In genomic region chr14:23070262-23071129, GRCh38 we compare ENCODE assay signal across 9 cellular contexts. TPM values are rescaled to one million over a fixed set of nuclear protein-coding genes. Genes with fewer than 3 reads are reported as not detected.
DNase-seq lines count a peak whose midpoint lies in the region; ATAC-seq, FAIRE-seq and TF ChIP-seq lines count a peak whose summit lies in the region.
"Had no signal": no experiment of that assay in that cellular context is flagged by ENCODE, and none has a peak within 500 bp of the region (broad histone marks: within the 10 kb centered on the region; RNA-seq: fewer than 3 reads in every experiment).

No MANE protein-coding gene starts in this region.

- H3K27me3 Mint-ChIP-seq in activated CD4-positive, alpha-beta memory T cell treated with anti-CD3 and anti-CD28 coated beads for 36 hours, result no peaks in the 10 kb centered on the region

- H3K9me3 Mint-ChIP-seq in activated CD4-positive, alpha-beta memory T cell treated with anti-CD3 and anti-CD28 coated beads for 36 hours, result no peaks in the 10 kb centered on the region

- CTCF ChIA-PET in activated CD4-positive, alpha-beta memory T cell treated with anti-CD3 and anti-CD28 coated beads for 36 hours (lab: Charles Lee), result interaction anchor here (0.8 to 5.2 kb wide), 17 partner anchors 8 to 230 kb away, joined by 3 to 65 read pairs (median 7); partner anchors contain the start of genes ACIN1, AJUBA, C14orf119 and CDH24

- intact Hi-C loops in activated CD4-positive, alpha-beta memory T cell treated with anti-CD3 and anti-CD28 coated beads for 36 hours (cut with micrococcal nuclease), result loop anchor here (1.0 kb wide), 1 partner anchor 25 kb away; the partner anchor contains the start of genes ACIN1 and C14orf119

- H3K36me3 Mint-ChIP-seq in activated CD4-positive, alpha-beta memory T cell treated with anti-CD3 and anti-CD28 coated beads for 36 hours, result peaks cover 49% of the 10 kb centered on the region

- POLR2A ChIA-PET in activated CD4-positive, alpha-beta memory T cell treated with anti-CD3 and anti-CD28 coated beads for 36 hours (lab: Charles Lee), result interaction anchor here (0.6 to 2.6 kb wide), 3 partner anchors 8 to 64 kb away, joined by 3 to 17 read pairs (median 3); partner anchors contain the start of genes ACIN1 and C14orf119

- H3K27ac ChIP-seq in gastroesophageal sphincter (peak overlapping the region; percentile 37 to 85 (median 68)), small intestine (ENCODE audit: low read depth in 1 of 2, low read length in 1 of 2) (peak overlapping the region; percentile 38 to 60)

- H3K4me3 ChIP-seq in gastroesophageal sphincter, result peak overlapping the region; percentile 41 to 62
- H3K4me3 ChIP-seq in small intestine (ENCODE audit: low read depth in 1 of 2, low read length in 2 of 2), result peak overlapping the region in 1 of 2 donors; percentile 57

- WGBS in gastroesophageal sphincter (ENCODE audit: low coverage in 1 of 2), 2 donors, result 6% methylated on average over 9 of the region's 10 CpGs
- WGBS in small intestine, 3 donors, result 7 to 11% (median 11%) methylated on average over 10 of the region's 10 CpGs

- H3K4me1 ChIP-seq in gastroesophageal sphincter (peaks cover 10 to 60% (median 24%) of the 10 kb centered on the region in 3 donors), small intestine (ENCODE audit: control insufficient read depth in 2 of 2, insufficient read depth in 1 of 2, low read depth in 1 of 2, low read length in 1 of 2) (peaks cover 0 to 2% of the 10 kb centered on the region in 2 donors)

- TF ChIP-seq CTCF in GM20000 (IDR thresholded peaks at IDR 0.05; ENCODE audit: extremely low read depth, missing control alignments) (no peak), gastroesophageal sphincter (IDR thresholded peaks at IDR 0.05) (no peak)

- TF ChIP-seq POLR2A in gastroesophageal sphincter (IDR thresholded peaks at IDR 0.05), result no peak

- H3K4me3 Mint-ChIP-seq in activated CD4-positive, alpha-beta memory T cell treated with anti-CD3 and anti-CD28 coated beads for 36 hours, result peak overlapping the region; percentile 94

- peaks cover 44% of the 10 kb centered on the region for H3K4me1 Mint-ChIP-seq in activated CD4-positive, alpha-beta memory T cell treated with anti-CD3 and anti-CD28 coated beads for 36 hours (ENCODE audit: low read depth)

- H3K27me3 ChIP-seq in gastroesophageal sphincter (no peaks in the 10 kb centered on the region), small intestine (ENCODE audit: control insufficient read depth in 2 of 2, insufficient read depth in 2 of 2, low read length in 2 of 2) (no peaks in the 10 kb centered on the region)

- H3K9me3 ChIP-seq in gastroesophageal sphincter (no peaks in the 10 kb centered on the region), small intestine (ENCODE audit: control insufficient read depth, low read depth) (no peaks in the 10 kb centered on the region)

- no peak for ATAC-seq in gastroesophageal sphincter
- no peak for ATAC-seq in GM21619 (IDR thresholded peaks at IDR 0.05; ENCODE audit: unreplicated experiment)
- ATAC-seq in GM19328 (IDR thresholded peaks at IDR 0.05; ENCODE audit: unreplicated experiment), result no peak
- ATAC-seq in HG03039 (IDR thresholded peaks at IDR 0.05; ENCODE audit: unreplicated experiment), result no peak

- H3K36me3 ChIP-seq in gastroesophageal sphincter, result peaks cover 0 to 76% of the 10 kb centered on the region in 2 donors
- peaks cover 8 to 14% of the 10 kb centered on the region in 2 donors for H3K36me3 ChIP-seq in small intestine (ENCODE audit: control insufficient read depth in 2 of 2, insufficient read depth in 2 of 2, low read length in 2 of 2)

- no peak for FAIRE-seq in small intestine (lab: Jason Lieb, UNC)

- DNase-seq in GM20000 (ENCODE audit: low spot score), result peak; percentile 11
- no peak for DNase-seq in activated CD4-positive, alpha-beta memory T cell treated with anti-CD3 and anti-CD28 coated beads for 36 hours
- DNase-seq in small intestine, result no peak
- DNase-seq in midbrain (lab: John Stamatoyannopoulos, UW), result no peak

- TF ChIP-seq EP300 in gastroesophageal sphincter (IDR thresholded peaks at IDR 0.05), result no peak

- peak overlapping the region; percentile 88 for H3K27ac Mint-ChIP-seq in activated CD4-positive, alpha-beta memory T cell treated with anti-CD3 and anti-CD28 coated beads for 36 hours

RNA-seq across cellular contexts. Expression of gene CDH24, which starts 13.2 kb away (rescaled TPM):
- 1 to 10 TPM in 1 of 2 experiments, under 1 TPM in 1; 1.00 to 1.1 TPM for total RNA-seq in activated CD4-positive, alpha-beta memory T cell treated with anti-CD3 and anti-CD28 coated beads for 36 hours
- 1 to 10 TPM; 1.5 to 3.6 (median 2.6) TPM for total RNA-seq in gastroesophageal sphincter
- polyA plus RNA-seq in small intestine, result 1 to 10 TPM in 1 of 3 donors, under 1 TPM in 2; 0.22 to 4.2 (median 0.81) TPM

RNA-seq across cellular contexts. Expression of gene ACIN1, which starts 24.4 kb away (rescaled TPM):
- 100 to 1,000 TPM; 148 to 157 TPM for total RNA-seq in activated CD4-positive, alpha-beta memory T cell treated with anti-CD3 and anti-CD28 coated beads for 36 hours
- total RNA-seq in gastroesophageal sphincter, result 100 to 1,000 TPM in 1 of 4 donors, 10 to 100 TPM in 3; 55.7 to 121 (median 91.8) TPM
- 10 to 100 TPM; 53.8 to 93.9 (median 75.4) TPM for polyA plus RNA-seq in small intestine

RNA-seq across cellular contexts. Expression of gene C14orf119, which starts 24.8 kb away (rescaled TPM):
- 10 to 100 TPM; 58.0 to 62.8 TPM for total RNA-seq in activated CD4-positive, alpha-beta memory T cell treated with anti-CD3 and anti-CD28 coated beads for 36 hours
- total RNA-seq in gastroesophageal sphincter, result 10 to 100 TPM; 31.3 to 38.2 (median 33.4) TPM
- polyA plus RNA-seq in small intestine, result 10 to 100 TPM; 43.8 to 67.0 (median 65.1) TPM

RNA-seq across cellular contexts. Expression of gene PSMB11, which starts 28.5 kb away (rescaled TPM):
- total RNA-seq in activated CD4-positive, alpha-beta memory T cell treated with anti-CD3 and anti-CD28 coated beads for 36 hours, result not detected
- total RNA-seq in gastroesophageal sphincter, result under 1 TPM in 1 of 4 donors, not detected in 3; 0.27 TPM
- not detected for polyA plus RNA-seq in small intestine
- total RNA-seq: glomerular endothelial cell had no signal

RNA-seq across cellular contexts. Expression of gene CIROP, which starts 34.3 kb away (rescaled TPM):
- not detected for total RNA-seq in activated CD4-positive, alpha-beta memory T cell treated with anti-CD3 and anti-CD28 coated beads for 36 hours
- under 1 TPM in 2 of 4 donors, not detected in 2; 0.13 to 0.31 TPM for total RNA-seq in gastroesophageal sphincter
- under 1 TPM in 1 of 3 donors, not detected in 2; 0.04 TPM for polyA plus RNA-seq in small intestine
- total RNA-seq: glomerular endothelial cell had no signal
